ENCODE assay signal across 8 cellular contexts in the genomic region with DNA sequence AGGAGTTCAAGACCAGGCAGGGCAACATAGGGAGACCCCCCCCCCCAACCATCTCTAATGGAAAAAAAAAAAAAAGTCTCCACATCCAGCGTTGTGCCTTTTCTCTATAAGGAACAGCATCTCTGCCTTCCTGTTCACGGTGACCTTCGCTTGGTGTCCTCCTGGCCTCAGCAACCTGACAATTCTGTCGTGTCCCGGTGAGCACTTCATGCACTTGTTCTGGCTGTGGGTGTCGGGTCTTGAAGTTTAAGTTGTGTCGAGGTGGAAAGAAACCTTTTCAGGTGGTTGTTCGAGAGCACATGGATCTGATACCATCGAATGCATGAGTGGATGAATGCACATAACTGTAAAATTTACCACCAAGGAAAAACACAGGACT. TPM values are rescaled to one million over a fixed set of nuclear protein-coding genes. Genes with fewer than 3 reads are reported as not detected.
A peak's percentile ranks its signal among the peaks of the same experiment; 100 is the strongest.
DNase-seq lines count a peak whose midpoint lies in the region; ATAC-seq and TF ChIP-seq lines count a peak whose summit lies in the region.

No MANE protein-coding gene starts in this region.

- H3K4me1 Mint-ChIP-seq in brain (peaks cover 41% of the 10 kb centered on the region), mesothelial cell of epicardium (peaks cover 4% of the 10 kb centered on the region)

- TF ChIP-seq CTCF in right atrium auricular region (IDR thresholded peaks at IDR 0.05): no peak
- TF ChIP-seq CTCF in brain (conservative IDR thresholded peaks at IDR 0.05): no peak
- no peak for TF ChIP-seq CTCF in mesothelial cell of epicardium (IDR thresholded peaks at IDR 0.05; ENCODE audit: unreplicated experiment)

- H3K9me3 Mint-ChIP-seq in brain (peaks cover 51 to 62% (median 59%) of the 10 kb centered on the region in 5 experiments), mesothelial cell of epicardium (peaks cover 46% of the 10 kb centered on the region)

- DNase-seq in right atrium auricular region (ENCODE audit: low spot score): no peak
- DNase-seq in left ventricle myocardium superior: no peak
- no peak for DNase-seq in mesothelial cell of epicardium (ENCODE audit: low spot score in 2 of 2, unreplicated experiment in 2 of 2)
- no peak for DNase-seq in midbrain (lab: John Stamatoyannopoulos, UW)
- no peak for DNase-seq in AG08395 (ENCODE audit: low spot score)

- peaks cover 58% of the 10 kb centered on the region for H3K36me3 Mint-ChIP-seq in brain
- peaks cover 47% of the 10 kb centered on the region for H3K36me3 Mint-ChIP-seq in mesothelial cell of epicardium

- H3K27ac ChIP-seq in right atrium auricular region: peak overlapping the region; percentile 88 to 90

- H3K27ac Mint-ChIP-seq in brain (peak overlapping the region; percentile 75 to 99 (median 97)), mesothelial cell of epicardium (peak overlapping the region; percentile 96)

- H3K4me3 Mint-ChIP-seq in brain (peak overlapping the region; percentile 91 to 98 (median 94)), mesothelial cell of epicardium (peak overlapping the region; percentile 83)

- H3K27me3 Mint-ChIP-seq in brain (peaks cover 19% of the 10 kb centered on the region), mesothelial cell of epicardium (ENCODE audit: low read depth) (no peaks in the 10 kb centered on the region)

- intact Hi-C loops in left ventricle myocardium superior (cut with micrococcal nuclease): no loop called here

- peaks cover 9% of the 10 kb centered on the region for H3K36me3 ChIP-seq in right atrium auricular region

- H3K4me1 ChIP-seq in right atrium auricular region: peaks cover 0 to 10% of the 10 kb centered on the region in 2 donors

- H3K4me3 ChIP-seq in right atrium auricular region: peak overlapping the region; percentile 55 to 84

- ATAC-seq in left ventricle myocardium superior (no peak), HG03469 (IDR thresholded peaks at IDR 0.05; ENCODE audit: unreplicated experiment) (no peak), GM21723 (IDR thresholded peaks at IDR 0.05; ENCODE audit: unreplicated experiment) (no peak)

- no peaks in the 10 kb centered on the region for H3K27me3 ChIP-seq in right atrium auricular region

- peaks cover 7 to 43% of the 10 kb centered on the region in 2 donors for H3K9me3 ChIP-seq in right atrium auricular region

RNA-seq across cellular contexts. Expression of a gene that starts 0.6 kb away (rescaled TPM):
- total RNA-seq in right atrium auricular region (10 to 100 TPM in 1 of 2 donors, 1 to 10 TPM in 1; 9.4 to 13.3 TPM), left ventricle myocardium superior (17.4 TPM), mesothelial cell of epicardium (35.4 to 43.4 TPM (median 40.0 TPM) in 3 replicates)
- 7.6 TPM for polyA plus RNA-seq in brain (ENCODE audit: insufficient read depth, low read depth, low replicate concordance)

RNA-seq across cellular contexts. Expression of a gene that starts 14.9 kb away (rescaled TPM):
- total RNA-seq in right atrium auricular region: 1 to 10 TPM; 7.0 to 8.0 TPM
- 2.7 TPM for total RNA-seq in left ventricle myocardium superior
- 3.3 TPM for polyA plus RNA-seq in brain (ENCODE audit: insufficient read depth, low read depth, low replicate concordance)
- 9.5 to 11.2 TPM (median 10.1 TPM) in 3 replicates for total RNA-seq in mesothelial cell of epicardium

RNA-seq across cellular contexts. Expression of a gene that starts 38.2 kb away (rescaled TPM):
- total RNA-seq in right atrium auricular region (1 to 10 TPM; 1.1 to 1.5 TPM), left ventricle myocardium superior (3.8 TPM), mesothelial cell of epicardium (8.7 to 12.6 TPM (median 10.6 TPM) in 3 replicates)
- polyA plus RNA-seq in brain (ENCODE audit: insufficient read depth, low read depth, low replicate concordance): 10.2 TPM
